ENCODE assay signal across 20 cellular contexts in the genomic region with DNA sequence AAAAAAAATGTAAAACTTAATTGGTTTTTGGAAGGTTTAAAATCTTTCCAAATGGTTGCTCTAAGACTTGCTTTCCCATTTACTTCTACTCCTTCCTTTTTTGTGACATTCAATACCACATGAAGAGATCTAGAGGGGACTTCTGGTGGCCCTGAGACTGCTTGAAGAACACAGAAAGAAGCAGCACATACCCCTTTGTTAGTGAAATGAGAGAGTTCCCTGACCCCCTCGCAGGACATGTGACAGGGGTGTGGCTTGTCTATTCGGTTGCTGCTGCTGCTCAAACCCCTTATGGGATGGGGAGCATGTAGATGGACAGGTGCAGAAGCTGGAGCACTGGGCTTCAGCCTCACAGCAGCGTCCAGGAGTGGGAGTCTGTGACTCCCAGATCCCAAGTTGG.
"Had no signal": no experiment of that assay in that cellular context is flagged by ENCODE, and none has a peak within 500 bp of the region (broad histone marks: within the 10 kb centered on the region; RNA-seq: fewer than 3 reads in every experiment).

No MANE protein-coding gene starts in this region.

- H3K4me3 ChIP-seq: adrenal gland, coronary artery, esophagus muscularis mucosa, hepatocyte, left lung, prostate gland, spleen, stomach, suprapubic skin, tibial nerve had no signal

- H3K4me1 ChIP-seq: adrenal gland, esophagus muscularis mucosa, left lung, prostate gland, spleen, stomach, suprapubic skin, tibial nerve had no signal

- H3K9me3 ChIP-seq: adrenal gland, esophagus muscularis mucosa, prostate gland, suprapubic skin had no signal

- H3K27me3 ChIP-seq: adrenal gland, esophagus muscularis mucosa, hepatocyte, left lung, spleen, stomach, suprapubic skin, tibial nerve had no signal

- H3K27ac Mint-ChIP-seq: mesothelial cell of epicardium, natural killer cell, T-cell had no signal

- H3K27ac ChIP-seq: adrenal gland, coronary artery, esophagus muscularis mucosa, hepatocyte, left lung, prostate gland, spleen, stomach, suprapubic skin, tibial nerve had no signal

- H3K27me3 Mint-ChIP-seq: activated naive CD4-positive, alpha-beta T cell treated with anti-CD3 and anti-CD28 coated beads, Interleukin-2, amount 50 U/mL, for 24 hours; T-cell had no signal

- H3K36me3 Mint-ChIP-seq: natural killer cell had no signal

- H3K36me3 ChIP-seq: adrenal gland, left lung, prostate gland, suprapubic skin had no signal

- DNase-seq: activated CD8-positive, alpha-beta memory T cell treated with anti-CD3 and anti-CD28 coated beads, Interleukin-2, amount 50 U/mL, for 48 hours; activated gamma-delta T cell treated with Interleukin-2 at 50 U/mL for 16 hours; adrenal gland; glutamatergic neuron; kidney glomerular epithelial cell; left lung; natural killer cell; spleen; stimulated activated CD4-positive, alpha-beta T cell treated with anti-CD3 and anti-CD28 coated beads, Interleukin-4, amount 100 ng/mL, for 1 hour; stomach; T-cell had no signal

- H3K4me1 Mint-ChIP-seq: mesothelial cell of epicardium, natural killer cell had no signal

- H3K9me3 Mint-ChIP-seq: activated naive CD4-positive, alpha-beta T cell treated with anti-CD3 and anti-CD28 coated beads, Interleukin-2, amount 50 U/mL, for 24 hours; activated T-helper 1 cell treated with anti-CD3 and anti-CD28 coated beads, Interleukin-12 subunit alpha, Interleukin-12 subunit beta, Interleukin-2, Interleukin-4 antibody, amounts not matched to agents 30 ng/mL and 10 ng/mL and 1 ng/mL, durations not matched to agents 14 hours and 24 hours and 36 hours; natural killer cell; T-cell had no signal

- ATAC-seq: left lung, natural killer cell, T-cell had no signal

- H3K4me3 Mint-ChIP-seq: activated naive CD4-positive, alpha-beta T cell treated with anti-CD3 and anti-CD28 coated beads, Interleukin-2, amount 50 U/mL, for 24 hours; mesothelial cell of epicardium; natural killer cell; T-cell had no signal
